Comparison of ENCODE assay signal across 1 cellular context in genomic region chrX:44903107-44903506, GRCh38.
A peak's percentile ranks its signal among the peaks of the same experiment; 100 is the strongest.
TF ChIP-seq lines count a peak whose summit lies in the region.

No MANE protein-coding gene starts in this region.

TF ChIP-seq in HEK293, 187 proteins besides CTCF, POLR2A, EP300 and RAD21 (continued from another document):
- peak; percentile 18; the same call in 1 of the 2 replicates for TF ChIP-seq PRDM6 (tag by site-specific recombination; IDR thresholded peaks at IDR 0.05)
- TF ChIP-seq TRIM28 (IDR thresholded peaks at IDR 0.05; ENCODE audit: borderline replicate concordance, low read length): peak; percentile 81; the same call in 1 of the 2 replicates
- peak; percentile 100 for TF ChIP-seq SETDB1 (IDR thresholded peaks at IDR 0.05; ENCODE audit: insufficient read length, low read length)
- peak; percentile 34; the same call in 1 of the 2 replicates for TF ChIP-seq PRDM1 (tag by site-specific recombination; IDR thresholded peaks at IDR 0.05)
- peak; percentile 54; the same call in 1 of the 2 replicates for TF ChIP-seq ZNF629 (tag by site-specific recombination; IDR thresholded peaks at IDR 0.05)
- no peak for TF ChIP-seq ZNF701 (tag by site-specific recombination; IDR thresholded peaks at IDR 0.05)
- no peak for TF ChIP-seq ZNF157 (tag by site-specific recombination; IDR thresholded peaks at IDR 0.05)
- TF ChIP-seq ZNF571 (tag by site-specific recombination; IDR thresholded peaks at IDR 0.05): no peak
- TF ChIP-seq, protein P1, sequence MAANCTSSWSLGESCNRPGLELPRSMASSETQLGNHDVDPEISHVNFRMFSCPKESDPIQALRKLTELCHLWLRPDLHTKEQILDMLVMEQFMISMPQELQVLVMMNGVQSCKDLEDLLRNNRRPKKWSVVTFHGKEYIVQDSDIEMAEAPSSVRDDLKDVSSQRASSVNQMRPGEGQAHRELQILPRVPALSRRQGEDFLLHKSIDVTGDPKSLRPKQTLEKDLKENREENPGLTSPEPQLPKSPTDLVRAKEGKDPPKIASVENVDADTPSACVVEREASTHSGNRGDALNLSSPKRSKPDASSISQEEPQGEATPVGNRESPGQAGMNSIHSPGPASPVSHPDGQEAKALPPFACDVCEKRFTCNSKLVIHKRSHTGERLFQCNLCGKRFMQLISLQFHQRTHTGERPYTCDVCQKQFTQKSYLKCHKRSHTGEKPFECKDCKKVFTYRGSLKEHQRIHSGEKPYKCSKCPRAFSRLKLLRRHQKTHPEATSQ (tag by site-specific recombination; IDR thresholded peaks at IDR 0.05): no peak
TF ChIP-seq in HEK293: peak in this region for 7.
